ENCODE assay signal across 10 cellular contexts in the genomic region with DNA sequence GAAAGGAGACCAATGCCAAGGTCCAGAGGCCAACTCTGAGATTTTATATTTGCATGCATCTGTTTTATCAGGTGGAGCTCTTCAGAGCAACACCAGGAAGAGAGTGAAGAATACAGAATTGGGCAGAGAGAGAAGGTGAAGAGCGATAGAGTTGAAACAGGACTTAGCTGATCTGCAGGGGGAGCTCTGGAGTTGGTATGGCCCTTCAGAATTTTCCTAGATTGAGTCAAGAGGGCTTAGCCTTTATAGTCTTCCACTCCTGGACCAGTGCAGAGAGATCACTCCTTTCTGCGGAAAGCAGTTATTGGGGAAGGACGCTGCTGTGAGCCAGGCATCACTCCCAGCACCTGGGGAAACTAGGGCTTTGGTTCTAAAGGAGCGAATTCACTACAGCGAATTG.
A peak's percentile ranks its signal among the peaks of the same experiment; 100 is the strongest.
DNase-seq lines count a peak whose midpoint lies in the region; ATAC-seq, FAIRE-seq and TF ChIP-seq lines count a peak whose summit lies in the region.
"Had no signal": no experiment of that assay in that cellular context is flagged by ENCODE, and none has a peak within 500 bp of the region (broad histone marks: within the 10 kb centered on the region; RNA-seq: fewer than 3 reads in every experiment).

No MANE protein-coding gene starts in this region.

- H2AFZ ChIP-seq in GM12878 (ENCODE audit: control insufficient read depth, low read depth, low read length) (no peak overlapping the region), PC-9 (no peak overlapping the region)

- in situ Hi-C loops in GM12878 (cut with MboI): loop anchor here (25.0 kb wide), 1 partner anchor 1720 kb away; no protein-coding TSS in a partner anchor

- H4K20me1 ChIP-seq in GM12878 (ENCODE audit: control insufficient read depth, insufficient read depth) (no peaks in the 10 kb centered on the region), PC-9 (ENCODE audit: insufficient read depth) (no peaks in the 10 kb centered on the region)

- H3K18ac ChIP-seq in mesendoderm (ENCODE audit: low read length): peak overlapping the region; percentile 90

- TF ChIP-seq RAD21 in GM12878 (IDR thresholded peaks at IDR 0.05; ENCODE audit: insufficient read depth, low read depth, low read length): no peak

- no peak overlapping the region for H3K56ac ChIP-seq in mesendoderm (ENCODE audit: low read length)

- H3K36me3 ChIP-seq in GM06990 (ENCODE audit: control insufficient read depth, insufficient read depth, low read length) (no peaks in the 10 kb centered on the region), GM12878 (ENCODE audit: control insufficient read depth in 2 of 2, insufficient read depth in 2 of 2, low read length in 1 of 2) (no peaks in the 10 kb centered on the region), mesendoderm (ENCODE audit: control insufficient read depth, insufficient read depth, low read length) (no peaks in the 10 kb centered on the region), PC-9 (ENCODE audit: low read depth) (no peaks in the 10 kb centered on the region)

- no peaks in the 10 kb centered on the region for H3K9me2 ChIP-seq in PC-9 (ENCODE audit: insufficient read depth)

- CTCF ChIA-PET in GM12878 (lab: Yijun Ruan, JAX): interaction anchor here (1.0 to 5.6 kb wide), 4 partner anchors 8 to 294 kb away, joined by 3 to 31 read pairs (median 3); no protein-coding TSS in a partner anchor
- CTCF ChIA-PET in GM10248 (lab: Yijun Ruan, JAX): interaction anchor here (1.6 to 5.7 kb wide), 2 partner anchors 8 to 32 kb away, joined by 3 to 41 read pairs; no protein-coding TSS in a partner anchor
- CTCF ChIA-PET in PC-9 (lab: Charles Lee): no interaction called here

- peak; percentile 52 for ATAC-seq in GM12878

- H3K4ac ChIP-seq in mesendoderm (ENCODE audit: low read depth, low read length): no peak overlapping the region

- H3K4me3 ChIP-seq in GM06990 (replicated peaks; ENCODE audit: low read depth, low read length): no peak overlapping the region
- H3K4me3 ChIP-seq in LNCaP clone FGC (ENCODE audit: low read depth, low read length): no peak overlapping the region
- H3K4me3 ChIP-seq in GM12878: no peak overlapping the region
- no peak overlapping the region for H3K4me3 ChIP-seq in mesendoderm (ENCODE audit: low read length)
- no peak overlapping the region for H3K4me3 ChIP-seq in PC-9

- TF ChIP-seq CTCF in GM06990 (IDR thresholded peaks at IDR 0.05; ENCODE audit: insufficient read depth, low read length, poor library complexity, severe bottlenecking) (peak; percentile 39), LNCaP clone FGC (IDR thresholded peaks at IDR 0.05; ENCODE audit: control insufficient read depth, extremely low read depth, insufficient read depth) (peak; percentile 49), GM12878 (IDR thresholded peaks at IDR 0.05 in 2 of 3, conservative IDR thresholded peaks at IDR 0.05 in 1 of 3; ENCODE audit: control insufficient read depth in 2 of 3, extremely low read depth in 1 of 3, insufficient read depth in 1 of 3, low read depth in 3 of 3, low read length in 3 of 3) (peak in 2 of 3 experiments; percentile 23 to 26; a peak in 3 of 6 replicates), GM10248 (IDR thresholded peaks at IDR 0.05; ENCODE audit: control extremely low read depth, extremely low read depth, low read depth, missing control alignments) (no peak), PC-9 (conservative IDR thresholded peaks at IDR 0.05) (no peak; the same call in 1 of the 2 replicates)

- H3K79me1 ChIP-seq in mesendoderm (ENCODE audit: low read length): no peaks in the 10 kb centered on the region

- H3K4me2 ChIP-seq in GM12878 (ENCODE audit: control insufficient read depth, insufficient read depth) (no peak overlapping the region), mesendoderm (ENCODE audit: low read length) (no peak overlapping the region), PC-9 (no peak overlapping the region)

- H3F3A ChIP-seq in PC-9 (ENCODE audit: insufficient read depth, low read depth): no peaks in the 10 kb centered on the region

- no peak overlapping the region for H4K8ac ChIP-seq in mesendoderm (ENCODE audit: low read depth, low read length)

- no peak overlapping the region for H3K9ac ChIP-seq in GM12878 (ENCODE audit: control insufficient read depth, insufficient read depth, low read length)
- H3K9ac ChIP-seq in mesendoderm (ENCODE audit: low read length): no peak overlapping the region

- SMC1A ChIA-PET in GM12878 (lab: Charles Lee; ENCODE audit: uncharacterized antibody, unreplicated experiment): interaction anchor here (0.7 to 4.3 kb wide), 3 partner anchors 8 to 289 kb away, joined by 3 to 25 read pairs (median 6); no protein-coding TSS in a partner anchor

- H4K5ac ChIP-seq in mesendoderm (ENCODE audit: low read length): no peak overlapping the region

- H3K79me2 ChIP-seq in GM12878 (ENCODE audit: control insufficient read depth, insufficient read depth, low read length) (no peaks in the 10 kb centered on the region), mesendoderm (ENCODE audit: control insufficient read depth, insufficient read depth, low read length) (no peaks in the 10 kb centered on the region), PC-9 (ENCODE audit: low read depth) (no peaks in the 10 kb centered on the region)

- TF ChIP-seq EP300 in GM12878 (IDR thresholded peaks at IDR 0.05; ENCODE audit: borderline replicate concordance in 1 of 2, control insufficient read depth in 1 of 2, low read depth in 2 of 2, low read length in 2 of 2): no peak

- no peak for FAIRE-seq in GM12878 (lab: Jason Lieb, UNC)
- FAIRE-seq: RCC 7860 had no signal

- no peak overlapping the region for H2BK5ac ChIP-seq in mesendoderm (ENCODE audit: low read length)

- H2AK5ac ChIP-seq in mesendoderm (ENCODE audit: low read length): no peak overlapping the region

- RAD21 ChIA-PET in GM12878 (lab: Charles Lee; ENCODE audit: unreplicated experiment): interaction anchor here (1.5 to 3.0 kb wide), 2 partner anchors 8 to 316 kb away, joined by 3 to 14 read pairs; no protein-coding TSS in a partner anchor

- H3K27me3 ChIP-seq in GM06990 (replicated peaks; ENCODE audit: control insufficient read depth, insufficient read depth, low read length) (no peaks in the 10 kb centered on the region), GM12878 (replicated peaks in 1 of 2; ENCODE audit: control insufficient read depth in 2 of 2, insufficient read depth in 2 of 2, low read length in 1 of 2) (no peaks in the 10 kb centered on the region), mesendoderm (ENCODE audit: insufficient read depth, low read length, poor library complexity) (no peaks in the 10 kb centered on the region), PC-9 (ENCODE audit: insufficient read depth, low read depth) (no peaks in the 10 kb centered on the region)

- TF ChIP-seq POLR2A in GM12878 (IDR thresholded peaks at IDR 0.05; ENCODE audit: low read depth, low read length): no peak

- H3K27ac ChIP-seq in GM12878 (ENCODE audit: control insufficient read depth, insufficient read depth) (no peak overlapping the region), mesendoderm (ENCODE audit: low read depth, low read length) (no peak overlapping the region), PC-9 (no peak overlapping the region)

- H3K9me3 ChIP-seq in GM12878 (replicated peaks; ENCODE audit: control insufficient read depth, insufficient read depth, low read length): no peaks in the 10 kb centered on the region
- H3K9me3 ChIP-seq in PC-9 (ENCODE audit: insufficient read depth, low read depth): no peaks in the 10 kb centered on the region

- POLR2A ChIA-PET in GM12878 (lab: Charles Lee) (no interaction called here), GM10248 (lab: Yijun Ruan, JAX) (no interaction called here), PC-9 (lab: Charles Lee; ENCODE audit: unreplicated experiment) (no interaction called here)

- H3K23ac ChIP-seq in mesendoderm (ENCODE audit: low read length): no peak overlapping the region

- intact Hi-C loops in GM12878 (cut with micrococcal nuclease; ENCODE audit: unreplicated experiment) (no loop called here), PC-9 (cut with micrococcal nuclease; ENCODE audit: unreplicated experiment) (no loop called here)

- H3K4me1 ChIP-seq in GM12878 (ENCODE audit: control insufficient read depth, insufficient read depth, low read length) (no peaks in the 10 kb centered on the region), mesendoderm (ENCODE audit: control insufficient read depth, low read depth, low read length) (peaks cover 1% of the 10 kb centered on the region), PC-9 (replicated peaks; ENCODE audit: insufficient read depth) (no peaks in the 10 kb centered on the region)

- H2BK15ac ChIP-seq in mesendoderm (replicated peaks; ENCODE audit: low read depth): no peak overlapping the region

- BruUV-seq in GM12878 (replicated peaks; lab: Mats Ljungman, UMichigan): no TSS peak
- no TSS peak for BruUV-seq in PC-9 (replicated peaks; lab: Mats Ljungman, UMichigan)

- 48% methylated on average over 5 of the region's 5 CpGs for WGBS in GM12878 (ENCODE audit: insufficient coverage, insufficient replicate concordance, low lambda C conversion rate, missing lambda C conversion rate)
- WGBS in mesendoderm (ENCODE audit: extremely low coverage, insufficient coverage, low lambda C conversion rate): no CpG with 5 or more reads among the region's 5 CpGs

- DNase-seq in GM06990 (ENCODE audit: extremely low read depth, insufficient read length): no peak
- DNase-seq in LNCaP clone FGC (ENCODE audit: low read depth): no peak
- DNase-seq in GM12878 (ENCODE audit: low read depth, low spot score): no peak
- peak; percentile 79 for DNase-seq in mesendoderm
- DNase-seq in GM10248 (ENCODE audit: extremely low spot score): no peak
- no peak for DNase-seq in PC-9
- no peak for DNase-seq in activated CD4-positive, CD25-positive, alpha-beta regulatory T cell (lab: John Stamatoyannopoulos, UW)
- DNase-seq: activated CD8-positive, alpha-beta memory T cell treated with anti-CD3 and anti-CD28 coated beads, Interleukin-2, amount 50 U/mL, for 48 hours; occipital lobe had no signal

- no peak overlapping the region for H2BK120ac ChIP-seq in mesendoderm (ENCODE audit: low read depth, low read length)

TF ChIP-seq in GM12878, 131 proteins besides CTCF, POLR2A, EP300 and RAD21 (continues in another document):
- TF ChIP-seq SREBF1 (IDR thresholded peaks at IDR 0.05; ENCODE audit: low read length) (no peak), RCOR1 (conservative IDR thresholded peaks at IDR 0.05; ENCODE audit: low read depth, low read length) (no peak), IRF3 (IDR thresholded peaks at IDR 0.05) (no peak), LARP7 (IDR thresholded peaks at IDR 0.05) (no peak), HDAC6 (IDR thresholded peaks at IDR 0.05; ENCODE audit: unreplicated experiment) (no peak), SUPT20H (IDR thresholded peaks at IDR 0.05; ENCODE audit: borderline replicate concordance, control insufficient read depth, low read depth, low read length) (no peak)

Comparison
In these comparisons a context has a peak if more than half of its experiments do, and no peak if none do; other contexts are left out.
1. CTCF ChIP-seq: peak in GM06990 (single experiment), LNCaP clone FGC (single experiment) and GM12878 (2 of 3); none in GM10248 (single experiment) and PC-9 (single experiment).